ENCODE assay signal across 14 cellular contexts in the genomic region with DNA sequence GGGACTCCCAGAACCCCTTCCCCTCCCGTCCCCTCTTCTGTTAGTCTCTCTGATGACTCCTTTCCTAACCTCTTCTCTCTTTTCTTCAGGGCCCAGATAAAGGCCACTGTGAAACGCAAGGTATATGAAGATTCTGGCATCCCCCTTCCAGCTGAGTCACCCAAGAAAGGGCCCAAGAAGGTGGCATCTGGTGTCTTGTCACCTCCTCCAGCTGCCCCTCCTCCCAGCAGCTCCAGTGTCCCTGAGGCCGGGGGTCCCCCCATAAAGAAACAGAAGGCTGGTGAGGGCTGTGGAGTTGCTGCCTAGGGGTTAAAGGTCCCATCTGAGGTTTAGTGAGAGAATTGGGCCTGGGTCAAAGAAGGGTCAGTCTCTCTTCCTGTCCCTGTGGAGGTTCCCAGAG. TPM values are rescaled to one million over a fixed set of nuclear protein-coding genes. Genes with fewer than 3 reads are reported as not detected.
DNase-seq lines count a peak whose midpoint lies in the region; ATAC-seq and TF ChIP-seq lines count a peak whose summit lies in the region.
"Had no signal": no experiment of that assay in that cellular context is flagged by ENCODE, and none has a peak within 500 bp of the region (broad histone marks: within the 10 kb centered on the region; RNA-seq: fewer than 3 reads in every experiment).

No MANE protein-coding gene starts in this region.

- H3K4me1 Mint-ChIP-seq in activated T-cell treated with anti-CD3 and anti-CD28 coated beads, Interleukin-2, amount 50 U/mL, for 24 hours (ENCODE audit: low read depth): peaks cover 49% of the 10 kb centered on the region
- peaks cover 56% of the 10 kb centered on the region for H3K4me1 Mint-ChIP-seq in activated naive CD8-positive, alpha-beta T cell treated with anti-CD3 and anti-CD28 coated beads for 36 hours

- H3K36me3 ChIP-seq in muscle layer of colon (ENCODE audit: insufficient read depth, low read length) (peaks cover 10% of the 10 kb centered on the region), thoracic aorta (no peaks in the 10 kb centered on the region)

- no peak for ATAC-seq in thoracic aorta (ENCODE audit: insufficient number of reproducible peaks, low FRiP score, low read depth)
- ATAC-seq in HG03565 (IDR thresholded peaks at IDR 0.05; ENCODE audit: unreplicated experiment): no peak

- peak overlapping the region; percentile 98 for H3K27ac Mint-ChIP-seq in activated T-cell treated with anti-CD3 and anti-CD28 coated beads, Interleukin-2, amount 50 U/mL, for 24 hours
- H3K27ac Mint-ChIP-seq in activated naive CD8-positive, alpha-beta T cell treated with anti-CD3 and anti-CD28 coated beads for 36 hours: peak overlapping the region; percentile 97

- H3K36me3 Mint-ChIP-seq in activated T-cell treated with anti-CD3 and anti-CD28 coated beads, Interleukin-2, amount 50 U/mL, for 24 hours (ENCODE audit: low read depth): peaks cover 57% of the 10 kb centered on the region
- peaks cover 39% of the 10 kb centered on the region for H3K36me3 Mint-ChIP-seq in activated naive CD8-positive, alpha-beta T cell treated with anti-CD3 and anti-CD28 coated beads for 36 hours

- H3K27ac ChIP-seq in muscle layer of colon (ENCODE audit: low read depth, low read length) (peak overlapping the region; percentile 10), thoracic aorta (peak overlapping the region; percentile 25 to 97)

- H3K27me3 ChIP-seq in muscle layer of colon (ENCODE audit: control insufficient read depth in 1 of 2, insufficient read depth in 2 of 2, low read length in 2 of 2) (peaks cover 0 to 1% of the 10 kb centered on the region in 2 donors), thoracic aorta (replicated peaks; ENCODE audit: insufficient read depth) (no peaks in the 10 kb centered on the region)
- H3K27me3 ChIP-seq: hepatocyte had no signal

- no peak for DNase-seq in activated T-cell treated with anti-CD3 and anti-CD28 coated beads, Interleukin-2, amount 50 U/mL, for 24 hours
- no peak for DNase-seq in activated T-cell treated with anti-CD3 and anti-CD28 coated beads, Interleukin-2, amount 50 U/mL, for 1 hour
- DNase-seq in activated naive CD8-positive, alpha-beta T cell treated with anti-CD3 and anti-CD28 coated beads for 36 hours: peak; percentile 21
- DNase-seq in thoracic aorta (ENCODE audit: low spot score) (no peak), AG08396 (ENCODE audit: low spot score) (no peak), OCI-M2 (lab: John Stamatoyannopoulos, UW; ENCODE audit: unreplicated experiment) (no peak)
- DNase-seq: cerebellar nuclear complex; NCI-H2029; SHP77; stimulated activated CD4-positive, alpha-beta T cell treated with anti-CD3 and anti-CD28 coated beads, Interleukin-2, amount 100 ng/mL, for 24 hours had no signal

- H3K4me1 ChIP-seq in muscle layer of colon (ENCODE audit: insufficient read depth, low read length): peaks cover 44% of the 10 kb centered on the region
- peaks cover 18 to 65% of the 10 kb centered on the region in 2 donors for H3K4me1 ChIP-seq in thoracic aorta (ENCODE audit: control insufficient read depth in 1 of 2, low read depth in 2 of 2)

- H3K9me3 Mint-ChIP-seq in activated T-cell treated with anti-CD3 and anti-CD28 coated beads, Interleukin-2, amount 50 U/mL, for 24 hours: no peaks in the 10 kb centered on the region
- H3K9me3 Mint-ChIP-seq in activated naive CD8-positive, alpha-beta T cell treated with anti-CD3 and anti-CD28 coated beads for 36 hours: no peaks in the 10 kb centered on the region

- TF ChIP-seq CTCF in thoracic aorta (IDR thresholded peaks at IDR 0.05): no peak

- no peaks in the 10 kb centered on the region for H3K27me3 Mint-ChIP-seq in activated T-cell treated with anti-CD3 and anti-CD28 coated beads, Interleukin-2, amount 50 U/mL, for 24 hours
- no peaks in the 10 kb centered on the region for H3K27me3 Mint-ChIP-seq in activated naive CD8-positive, alpha-beta T cell treated with anti-CD3 and anti-CD28 coated beads for 36 hours

- H3K4me3 ChIP-seq in muscle layer of colon (ENCODE audit: low read depth in 1 of 2, low read length in 2 of 2) (no peak overlapping the region), thoracic aorta (no peak overlapping the region)
- H3K4me3 ChIP-seq: hepatocyte had no signal

- H3K4me3 Mint-ChIP-seq in activated T-cell treated with anti-CD3 and anti-CD28 coated beads, Interleukin-2, amount 50 U/mL, for 24 hours: peak overlapping the region; percentile 98
- peak overlapping the region; percentile 89 for H3K4me3 Mint-ChIP-seq in activated naive CD8-positive, alpha-beta T cell treated with anti-CD3 and anti-CD28 coated beads for 36 hours

- H3K9me3 ChIP-seq in muscle layer of colon (ENCODE audit: low read length) (no peaks in the 10 kb centered on the region), thoracic aorta (no peaks in the 10 kb centered on the region)

- H3K9ac ChIP-seq in muscle layer of colon (ENCODE audit: low read length): no peak overlapping the region

RNA-seq across cellular contexts. Expression of gene RNASEK, which starts 4.0 kb away (rescaled TPM):
- total RNA-seq in activated naive CD8-positive, alpha-beta T cell treated with anti-CD3 and anti-CD28 coated beads for 36 hours: 10 to 100 TPM; 90.6 to 98.6 TPM
- total RNA-seq in thoracic aorta: 100 to 1,000 TPM in 1 of 2 donors, 10 to 100 TPM in 1; 99.5 to 164 TPM

RNA-seq across cellular contexts. Expression of gene BCL6B, which starts 6.4 kb away (rescaled TPM):
- 1 to 10 TPM in 1 of 2 experiments, under 1 TPM in 1; 0.85 to 1.0 TPM for total RNA-seq in activated naive CD8-positive, alpha-beta T cell treated with anti-CD3 and anti-CD28 coated beads for 36 hours
- 1 to 10 TPM in 1 of 2 donors, under 1 TPM in 1; 0.95 to 5.7 TPM for total RNA-seq in thoracic aorta

RNA-seq across cellular contexts. Expression of gene SLC16A13, which starts 19.4 kb away (rescaled TPM):
- 1 to 10 TPM; 5.2 to 6.2 TPM for total RNA-seq in activated naive CD8-positive, alpha-beta T cell treated with anti-CD3 and anti-CD28 coated beads for 36 hours
- total RNA-seq in thoracic aorta: under 1 TPM in 1 of 2 donors, not detected in 1; 0.56 TPM

RNA-seq across cellular contexts. Expression of gene ALOX12, which starts 20.6 kb away (rescaled TPM):
- not detected for total RNA-seq in activated naive CD8-positive, alpha-beta T cell treated with anti-CD3 and anti-CD28 coated beads for 36 hours
- total RNA-seq in thoracic aorta: not detected
- total RNA-seq: hepatocyte, mucosa of gallbladder had no signal

RNA-seq across cellular contexts. Expression of gene SLC16A11, which starts 27.5 kb away (rescaled TPM):
- total RNA-seq in activated naive CD8-positive, alpha-beta T cell treated with anti-CD3 and anti-CD28 coated beads for 36 hours: 1 to 10 TPM; 1.5 to 1.8 TPM
- under 1 TPM in 1 of 2 donors, not detected in 1; 0.27 TPM for total RNA-seq in thoracic aorta
